Comparison of ENCODE assay signal across 25 cellular contexts in genomic region chr9:130669965-130670364, GRCh38. TPM values are rescaled to one million over a fixed set of nuclear protein-coding genes. Genes with fewer than 3 reads are reported as not detected.
"Had no signal": no experiment of that assay in that cellular context is flagged by ENCODE, and none has a peak within 500 bp of the region (broad histone marks: within the 10 kb centered on the region; RNA-seq: fewer than 3 reads in every experiment).

No MANE protein-coding gene starts in this region.

- DNase-seq: activated CD4-positive, alpha-beta T cell treated with anti-CD3 and anti-CD28 coated beads, Interleukin-2, amount 10 ng/mL, durations not matched to agents 24 days and 14 days; activated CD4-positive, alpha-beta T cell treated with anti-CD3 and anti-CD28 coated beads, Interleukin-2, amount 50 U/mL, for 4 hours; activated CD8-positive, alpha-beta T cell treated with anti-CD3 and anti-CD28 coated beads for 36 hours; activated gamma-delta T cell treated with Interleukin-2 at 50 U/mL for 16 hours; activated naive CD4-positive, alpha-beta T cell treated with anti-CD3 and anti-CD28 coated beads for 36 hours; activated naive CD8-positive, alpha-beta T cell treated with anti-CD3 and anti-CD28 coated beads for 36 hours; activated T-cell treated with anti-CD3 and anti-CD28 coated beads, Interleukin-2, amount 50 U/mL, for 24 hours; amniotic stem cell; aorta; brain microvascular endothelial cell; central memory CD4-positive, alpha-beta T cell; MM.1S; MV-4-11; NCI-H1092; NCI-H1436 treated with DMSO at 0.1 percent for 48 hours; NCI-H1694 treated with DMSO at 0.1 percent for 48 hours; NCI-H2029; NCI-H345; NCI-H524 treated with DMSO at 0.1 percent for 48 hours; RPMI8226; SIG-M5 had no signal

- ATAC-seq: activated CD8-positive, alpha-beta T cell treated with anti-CD3 and anti-CD28 coated beads for 36 hours; Panc1 had no signal

- H3K36me3 ChIP-seq: brain microvascular endothelial cell had no signal

- H3K9ac ChIP-seq: KMS-11 had no signal

- H3K4me2 ChIP-seq: KMS-11 had no signal

- H3K27ac ChIP-seq: brain microvascular endothelial cell, KMS-11 had no signal

RNA-seq across cellular contexts. Expression of gene PRDM12, which starts 5.6 kb away (rescaled TPM):
- total RNA-seq: activated naive CD4-positive, alpha-beta T cell treated with anti-CD3 and anti-CD28 coated beads for 36 hours; activated naive CD8-positive, alpha-beta T cell treated with anti-CD3 and anti-CD28 coated beads for 36 hours; aorta; cerebellum; LHCN-M2 had no signal
- polyA plus RNA-seq: aorta had no signal
